In genomic region chr4:158671915-158672806, GRCh38 we compare ENCODE assay signal across 8 cellular contexts. TPM values are rescaled to one million over a fixed set of nuclear protein-coding genes. Genes with fewer than 3 reads are reported as not detected.
DNase-seq lines count a peak whose midpoint lies in the region; ATAC-seq, FAIRE-seq and TF ChIP-seq lines count a peak whose summit lies in the region.

ETFDH (plus strand) TSS chr4:158672296; CDS start chr4:158672457, 161 bp downstream.

- peak; percentile 96 for FAIRE-seq in kidney (lab: Jason Lieb, UNC)

- no peaks in the 10 kb centered on the region; the same call in 1 of the 2 replicates for H3K36me3 ChIP-seq in BJ (ENCODE audit: control insufficient read depth, insufficient read depth, low read length)
- H3K36me3 ChIP-seq in kidney (ENCODE audit: control insufficient read depth in 1 of 2, insufficient read depth in 2 of 2, low read length in 2 of 2), result no peaks in the 10 kb centered on the region

- H3K27me3 Mint-ChIP-seq in activated CD4-positive, alpha-beta T cell treated with anti-CD3 and anti-CD28 coated beads for 36 hours, result no peaks in the 10 kb centered on the region

- no peaks in the 10 kb centered on the region for H3K9me3 Mint-ChIP-seq in activated CD4-positive, alpha-beta T cell treated with anti-CD3 and anti-CD28 coated beads for 36 hours (ENCODE audit: low read depth)

- no peaks in the 10 kb centered on the region for H3K9me3 ChIP-seq in kidney (ENCODE audit: control insufficient read depth in 1 of 2, low read length in 2 of 2)

- no peaks in the 10 kb centered on the region for H3K27me3 ChIP-seq in BJ (ENCODE audit: control insufficient read depth, insufficient read depth, low read length)

- DNase-seq in BJ (ENCODE audit: low read depth), result peak; percentile 100
- DNase-seq in GM19238 (ENCODE audit: insufficient read length, low spot score), result peak; percentile 85
- peak; percentile 97 for DNase-seq in NCI-H510A treated with DMSO at 0.1 percent for 48 hours (lab: John Stamatoyannopoulos, UW)
- DNase-seq in activated CD4-positive, alpha-beta T cell treated with anti-CD3 and anti-CD28 coated beads for 36 hours, result peak; percentile 98
- DNase-seq in choroid plexus epithelial cell (ENCODE audit: low read depth), result peak; percentile 100
- DNase-seq in kidney, result peak; percentile 100
- peak; percentile 98 for DNase-seq in stimulated activated CD4-positive, alpha-beta T cell treated with anti-CD3 and anti-CD28 coated beads, Interleukin-15, amount 100 ng/mL, for 24 hours

- H3K4me3 Mint-ChIP-seq in activated CD4-positive, alpha-beta T cell treated with anti-CD3 and anti-CD28 coated beads for 36 hours, result peak within 1 kb of the TSS; percentile 97

- peak; percentile 75 for TF ChIP-seq CTCF in BJ (IDR thresholded peaks at IDR 0.05; ENCODE audit: insufficient read depth, low read depth, low read length)
- TF ChIP-seq CTCF in choroid plexus epithelial cell (conservative IDR thresholded peaks at IDR 0.05; ENCODE audit: low read depth, low read length), result peak; percentile 64
- peak; percentile 65 for TF ChIP-seq CTCF in kidney (IDR thresholded peaks at IDR 0.05; ENCODE audit: borderline replicate concordance, extremely low read depth, insufficient read depth)

- H3K27ac Mint-ChIP-seq in activated CD4-positive, alpha-beta T cell treated with anti-CD3 and anti-CD28 coated beads for 36 hours, result peak within 1 kb of the TSS; percentile 97

- POLR2A ChIA-PET in BJ (lab: Charles Lee), result no interaction called here
- POLR2A ChIA-PET in activated CD4-positive, alpha-beta T cell treated with anti-CD3 and anti-CD28 coated beads for 36 hours (lab: Charles Lee), result interaction anchor here (0.6 kb wide), 1 partner anchor 53 kb away, joined by 3 read pairs; no protein-coding TSS in a partner anchor

- H3K9ac ChIP-seq in kidney (ENCODE audit: low read length in 2 of 2), result peak within 1 kb of the TSS; percentile 92 to 99

- CTCF ChIA-PET in BJ (lab: Yijun Ruan, JAX), result interaction anchor here (0.7 to 1.4 kb wide), 3 partner anchors 9 to 507 kb away, joined by 3 to 4 read pairs (median 3); no protein-coding TSS in a partner anchor
- CTCF ChIA-PET in activated CD4-positive, alpha-beta T cell treated with anti-CD3 and anti-CD28 coated beads for 36 hours (lab: Charles Lee), result interaction anchor here (0.7 kb wide), 2 partner anchors 43 to 134 kb away, joined by 3 read pairs; no protein-coding TSS in a partner anchor

- H3K4me1 Mint-ChIP-seq in activated CD4-positive, alpha-beta T cell treated with anti-CD3 and anti-CD28 coated beads for 36 hours, result peaks cover 18% of the 10 kb centered on the region

- H3K36me3 Mint-ChIP-seq in activated CD4-positive, alpha-beta T cell treated with anti-CD3 and anti-CD28 coated beads for 36 hours (ENCODE audit: low read depth), result peaks cover 6% of the 10 kb centered on the region

- intact Hi-C loops in activated CD4-positive, alpha-beta T cell treated with anti-CD3 and anti-CD28 coated beads for 36 hours (cut with DNase I, micrococcal nuclease), result loop anchor here (1.0 to 5.0 kb wide), 12 partner anchors 51 to 534 kb away; partner anchors contain the start of genes PPID (in 2 of the 2), RAPGEF2 (in 2 of the 2) and FNIP2 (in 1 of the 2)
- intact Hi-C loops in kidney (cut with DNase I), result no loop called here

- peak; percentile 81 for ATAC-seq in HG03442 (IDR thresholded peaks at IDR 0.05; ENCODE audit: unreplicated experiment)
- peak; percentile 88 for ATAC-seq in activated CD4-positive, alpha-beta T cell treated with anti-CD3 and anti-CD28 coated beads for 36 hours

- H3K4me3 ChIP-seq in BJ (ENCODE audit: low read depth, low read length) (peak within 1 kb of the TSS; percentile 71), choroid plexus epithelial cell (ENCODE audit: low read depth, low read length) (peak within 1 kb of the TSS; percentile 92), kidney (ENCODE audit: low read length in 2 of 2) (peak within 1 kb of the TSS; percentile 85 to 99)

- H3K27ac ChIP-seq in kidney (ENCODE audit: low read depth in 2 of 2, low read length in 2 of 2), result peak within 1 kb of the TSS; percentile 98 to 99

- peaks cover 6% of the 10 kb centered on the region in 2 donors for H3K4me1 ChIP-seq in kidney (ENCODE audit: control insufficient read depth in 1 of 2, insufficient read depth in 1 of 2, low read depth in 1 of 2, low read length in 2 of 2)

RNA-seq across cellular contexts. Expression of gene ETFDH, which starts in this region (rescaled TPM):
- polyA plus RNA-seq in BJ (2011; rRNA removed), result 13.5 and 27.8 TPM in 2 replicates
- 5.4 and 9.2 TPM in 2 replicates for polyA minus RNA-seq in BJ (2011; rRNA and poly(A)+ RNA removed)
- 10 to 100 TPM; 39.5 to 46.9 TPM for total RNA-seq in activated CD4-positive, alpha-beta T cell treated with anti-CD3 and anti-CD28 coated beads for 36 hours
- 20.4 TPM for total RNA-seq in kidney
- polyA plus RNA-seq in kidney (ENCODE audit: insufficient read depth, low read depth, low replicate concordance), result 58.3 TPM

Comparison
In these comparisons a context has a peak if more than half of its experiments do, and no peak if none do; other contexts are left out.
1. Peak in every context shown above with its lines: DNase-seq, ATAC-seq, H3K4me3 ChIP-seq and H3K27ac ChIP-seq.